Comparison of ENCODE assay signal across 6 cellular contexts in the genomic region with DNA sequence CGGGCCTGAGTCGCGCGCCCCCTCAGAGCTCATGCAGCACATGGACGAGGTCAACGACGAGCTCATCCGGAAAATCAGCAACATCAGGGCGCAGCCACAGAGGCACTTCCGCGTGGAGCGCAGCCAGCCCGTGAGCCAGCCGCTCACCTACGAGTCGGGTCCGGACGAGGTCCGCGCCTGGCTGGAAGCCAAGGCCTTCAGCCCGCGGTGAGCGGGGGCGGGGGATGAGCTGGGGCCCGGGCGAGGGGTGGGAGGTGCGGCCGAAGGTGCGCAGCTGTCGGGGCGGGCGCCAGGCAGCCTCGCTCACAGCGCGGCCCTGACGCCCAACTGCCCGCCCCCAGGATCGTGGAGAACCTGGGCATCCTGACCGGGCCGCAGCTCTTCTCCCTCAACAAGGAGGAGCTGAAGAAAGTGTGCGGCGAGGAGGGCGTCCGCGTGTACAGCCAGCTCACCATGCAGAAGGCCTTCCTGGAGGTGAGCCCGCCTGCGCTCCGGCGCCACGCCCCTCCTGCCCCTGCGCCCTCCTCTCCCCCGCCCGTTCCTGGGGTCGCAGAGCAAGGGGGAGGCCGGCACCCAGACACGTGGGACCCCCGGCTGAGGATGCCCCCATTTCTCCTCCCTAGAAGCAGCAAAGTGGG. TPM values are rescaled to one million over a fixed set of nuclear protein-coding genes. Genes with fewer than 3 reads are reported as not detected.
DNase-seq lines count a peak whose midpoint lies in the region; ATAC-seq, FAIRE-seq and TF ChIP-seq lines count a peak whose summit lies in the region.

No MANE protein-coding gene starts in this region.

- no peaks in the 10 kb centered on the region for H3K27me3 ChIP-seq in RWPE2 (ENCODE audit: insufficient read depth, poor library complexity, severe bottlenecking)
- H3K27me3 ChIP-seq in duodenal mucosa (ENCODE audit: control insufficient read depth in 1 of 2, insufficient read depth in 2 of 2, low read length in 2 of 2): peaks cover 2 to 4% of the 10 kb centered on the region in 2 donors
- peaks cover 13% of the 10 kb centered on the region for H3K27me3 ChIP-seq in skeletal muscle satellite cell (ENCODE audit: control insufficient read depth, insufficient read depth, low read length)

- TF ChIP-seq POLR2A in GM12892 (IDR thresholded peaks at IDR 0.05; ENCODE audit: low read depth, low read length) (peak; percentile 32; the same call in 1 of the 2 replicates), H54 (IDR thresholded peaks at IDR 0.05; ENCODE audit: low read depth, low read length) (no peak)

- H3K36me3 ChIP-seq in RWPE2 (ENCODE audit: low read depth) (peaks cover 49% of the 10 kb centered on the region), duodenal mucosa (ENCODE audit: control insufficient read depth in 1 of 2, insufficient read depth in 2 of 2, low read length in 2 of 2) (peaks cover 0 to 12% of the 10 kb centered on the region in 2 donors), skeletal muscle satellite cell (ENCODE audit: insufficient read depth, low read length) (no peaks in the 10 kb centered on the region)

- ATAC-seq in RWPE2 (ENCODE audit: low read depth) (peak; percentile 7), GM21447 (IDR thresholded peaks at IDR 0.05; ENCODE audit: unreplicated experiment) (no peak)

- peak overlapping the region; percentile 58 for H3K4me2 ChIP-seq in skeletal muscle satellite cell (ENCODE audit: low read length)

- H3K9ac ChIP-seq in duodenal mucosa (ENCODE audit: low read depth in 1 of 2, low read length in 2 of 2): peak overlapping the region in 1 of 2 donors; percentile 18
- no peak overlapping the region for H3K9ac ChIP-seq in skeletal muscle satellite cell (ENCODE audit: low read depth, low read length)

- FAIRE-seq in GM12892 (lab: Jason Lieb, UNC) (peak; percentile 97), H54 (lab: Jason Lieb, UNC) (no peak)

- DNase-seq in GM12892 (ENCODE audit: insufficient read length) (peak; percentile 72), RWPE2 (ENCODE audit: low spot score) (peak; percentile 82), H54 (ENCODE audit: insufficient read length, low spot score) (no peak)

- TF ChIP-seq CTCF in RWPE2 (IDR thresholded peaks at IDR 0.05; ENCODE audit: poor library complexity, severe bottlenecking): no peak

- H3K4me3 ChIP-seq in RWPE2 (ENCODE audit: severe bottlenecking): no peak overlapping the region
- peak overlapping the region in 1 of 2 donors; percentile 32 for H3K4me3 ChIP-seq in duodenal mucosa (ENCODE audit: low read depth in 1 of 2, low read length in 2 of 2)
- no peak overlapping the region for H3K4me3 ChIP-seq in skeletal muscle satellite cell (ENCODE audit: low read length)

- peaks cover 15% of the 10 kb centered on the region for H3K4me1 ChIP-seq in RWPE2 (ENCODE audit: insufficient read depth, poor library complexity, severe bottlenecking)
- peaks cover 32 to 42% of the 10 kb centered on the region in 2 donors for H3K4me1 ChIP-seq in duodenal mucosa (ENCODE audit: control insufficient read depth in 1 of 2, insufficient read depth in 2 of 2, low read length in 2 of 2)
- peaks cover 31% of the 10 kb centered on the region for H3K4me1 ChIP-seq in skeletal muscle satellite cell (ENCODE audit: control insufficient read depth, insufficient read depth, low read length)

- peak overlapping the region; percentile 71 for H3K27ac ChIP-seq in RWPE2 (ENCODE audit: poor library complexity, severe bottlenecking)
- H3K27ac ChIP-seq in duodenal mucosa (ENCODE audit: low read depth, low read length): peak overlapping the region; percentile 42

- H3K9me3 ChIP-seq in RWPE2 (ENCODE audit: severe bottlenecking): no peaks in the 10 kb centered on the region
- no peaks in the 10 kb centered on the region for H3K9me3 ChIP-seq in duodenal mucosa (ENCODE audit: control insufficient read depth in 1 of 2, low read length in 2 of 2)
- no peaks in the 10 kb centered on the region for H3K9me3 ChIP-seq in skeletal muscle satellite cell (replicated peaks; ENCODE audit: low read length)

RNA-seq across cellular contexts. Expression of a gene that starts 20.4 kb away (rescaled TPM):
- polyA plus RNA-seq in GM12892 (2012; ENCODE audit: missing spikeins): 13.7 TPM
- total RNA-seq in skeletal muscle satellite cell (2012; rRNA removed): 10.4 and 19.4 TPM in 2 replicates

RNA-seq across cellular contexts. Expression of a gene that starts 20.9 kb away (rescaled TPM):
- 113 TPM for polyA plus RNA-seq in GM12892 (2012; ENCODE audit: missing spikeins)
- total RNA-seq in skeletal muscle satellite cell (2012; rRNA removed): 178 and 201 TPM in 2 replicates

RNA-seq across cellular contexts. Expression of a gene that starts 30.8 kb away (rescaled TPM):
- polyA plus RNA-seq in GM12892 (2012; ENCODE audit: missing spikeins): 13.3 TPM
- total RNA-seq in skeletal muscle satellite cell (2012; rRNA removed): 8.1 and 8.4 TPM in 2 replicates

RNA-seq across cellular contexts. Expression of a gene that starts 31.4 kb away (rescaled TPM):
- polyA plus RNA-seq in GM12892 (2012; ENCODE audit: missing spikeins): 23.2 TPM
- 27.9 and 36.0 TPM in 2 replicates for total RNA-seq in skeletal muscle satellite cell (2012; rRNA removed)

RNA-seq across cellular contexts. Expression of a gene that starts 50.9 kb away (rescaled TPM):
- 19.1 TPM for polyA plus RNA-seq in GM12892 (2012; ENCODE audit: missing spikeins)
- 44.1 and 52.2 TPM in 2 replicates for total RNA-seq in skeletal muscle satellite cell (2012; rRNA removed)
